Comparison of ENCODE assay signal across 11 cellular contexts in the genomic region with DNA sequence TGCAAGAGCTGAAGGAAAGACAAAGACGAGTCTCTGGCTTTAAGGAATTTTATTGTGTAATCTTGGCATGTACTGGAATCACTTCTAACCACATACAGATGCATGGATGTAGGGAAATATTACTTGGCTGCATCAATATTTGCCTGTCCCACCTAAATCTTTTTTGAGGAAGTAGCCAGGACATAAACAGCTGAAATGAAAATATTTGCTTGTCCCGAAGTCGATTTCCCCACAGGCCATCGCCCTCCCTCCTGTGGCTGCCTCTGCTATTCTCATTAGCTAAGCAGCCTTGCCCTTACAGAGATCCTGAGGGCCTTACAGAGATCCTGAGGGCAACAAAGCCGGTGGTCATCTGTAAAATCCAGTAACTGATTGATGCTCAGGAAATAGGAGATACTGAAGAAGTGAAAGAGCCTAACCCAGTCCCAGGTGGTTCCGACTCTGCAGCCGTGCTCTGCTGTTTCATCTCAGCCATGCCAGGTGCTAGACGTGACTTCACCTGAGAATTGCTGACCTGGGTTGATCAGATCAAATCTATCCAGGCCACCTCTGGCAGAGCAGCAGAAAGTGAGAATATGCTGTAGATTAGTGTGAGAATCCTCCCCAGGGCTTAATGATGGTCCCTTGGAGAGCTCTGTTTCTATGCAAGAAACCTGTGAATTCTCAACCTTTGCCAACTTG. TPM values are rescaled to one million over a fixed set of nuclear protein-coding genes. Genes with fewer than 3 reads are reported as not detected.
DNase-seq lines count a peak whose midpoint lies in the region; ATAC-seq, FAIRE-seq and TF ChIP-seq lines count a peak whose summit lies in the region.
"Had no signal": no experiment of that assay in that cellular context is flagged by ENCODE, and none has a peak within 500 bp of the region (broad histone marks: within the 10 kb centered on the region; RNA-seq: fewer than 3 reads in every experiment).

No MANE protein-coding gene starts in this region.

- H3K4me3 Mint-ChIP-seq in activated naive CD4-positive, alpha-beta T cell treated with anti-CD3 and anti-CD28 coated beads for 36 hours = peak overlapping the region; percentile 68

- H3K4me1 ChIP-seq in adrenal gland (replicated peaks in 1 of 2) = peaks cover 0 to 16% of the 10 kb centered on the region in 2 donors
- no peaks in the 10 kb centered on the region for H3K4me1 ChIP-seq in BE2C

- H3K4me3 ChIP-seq in adrenal gland = no peak overlapping the region
- H3K4me3 ChIP-seq in BE2C (ENCODE audit: low read depth, low read length) = no peak overlapping the region

- peak; percentile 45 for DNase-seq in activated naive CD4-positive, alpha-beta T cell treated with anti-CD3 and anti-CD28 coated beads for 36 hours
- no peak for DNase-seq in activated naive CD4-positive, alpha-beta T cell (lab: John Stamatoyannopoulos, UW)
- DNase-seq in adrenal gland (peak in 2 of 7 donors; percentile 38 to 52), left lobe of liver (ENCODE audit: low spot score) (peak; percentile 45), urothelium cell line (ENCODE audit: low spot score) (peak; percentile 3), BE2C (no peak)
- DNase-seq in stimulated activated CD4-positive, alpha-beta T cell treated with anti-CD3 and anti-CD28 coated beads, Interleukin-2, amount 100 ng/mL, for 24 hours = no peak
- DNase-seq: COR-L47 had no signal

- peaks cover 3% of the 10 kb centered on the region for H3K9me3 Mint-ChIP-seq in activated naive CD4-positive, alpha-beta T cell treated with anti-CD3 and anti-CD28 coated beads for 36 hours

- CTCF ChIA-PET in activated naive CD4-positive, alpha-beta T cell treated with anti-CD3 and anti-CD28 coated beads for 36 hours (lab: Charles Lee) = interaction anchor here (1.0 to 3.8 kb wide), 6 partner anchors 10 to 159 kb away, joined by 3 to 24 read pairs (median 5); no protein-coding TSS in a partner anchor

- H3K9me3 ChIP-seq in adrenal gland (replicated peaks in 1 of 3) (peaks cover 0 to 7% (median 0%) of the 10 kb centered on the region in 3 donors), BE2C (no peaks in the 10 kb centered on the region)

- WGBS in adrenal gland, 4 donors = 57 to 68% (median 63%) methylated on average over 8 of the region's 8 CpGs

- intact Hi-C loops in activated naive CD4-positive, alpha-beta T cell treated with anti-CD3 and anti-CD28 coated beads for 36 hours (cut with micrococcal nuclease) = loop anchor here (1.0 kb wide), 3 partner anchors 13 to 34 kb away; no protein-coding TSS in a partner anchor
- intact Hi-C loops in adrenal gland (cut with DNase I) = no loop called here

- H3K27me3 ChIP-seq in adrenal gland (no peaks in the 10 kb centered on the region), BE2C (no peaks in the 10 kb centered on the region)

- TF ChIP-seq CTCF in adrenal gland (IDR thresholded peaks at IDR 0.05) = no peak
- TF ChIP-seq CTCF in BE2C (IDR thresholded peaks at IDR 0.05; ENCODE audit: low read depth, low read length) = no peak

- peak; percentile 84 for ATAC-seq in left lobe of liver
- no peak for ATAC-seq in HG03025 (IDR thresholded peaks at IDR 0.05; ENCODE audit: low FRiP score, unreplicated experiment)

- peak overlapping the region in 3 of 5 donors; percentile 8 to 67 (median 31) for H3K27ac ChIP-seq in adrenal gland

- no peak for FAIRE-seq in urothelium cell line (lab: Jason Lieb, UNC)
- FAIRE-seq: H1, TTC549 had no signal

- H3K27ac Mint-ChIP-seq in activated naive CD4-positive, alpha-beta T cell treated with anti-CD3 and anti-CD28 coated beads for 36 hours = peak overlapping the region; percentile 77

- H3K27me3 Mint-ChIP-seq in activated naive CD4-positive, alpha-beta T cell treated with anti-CD3 and anti-CD28 coated beads for 36 hours (ENCODE audit: low read depth) = no peaks in the 10 kb centered on the region

- H3K36me3 Mint-ChIP-seq in activated naive CD4-positive, alpha-beta T cell treated with anti-CD3 and anti-CD28 coated beads for 36 hours (ENCODE audit: low read depth) = peaks cover 3% of the 10 kb centered on the region

- TF ChIP-seq POLR2A in adrenal gland (IDR thresholded peaks at IDR 0.05) = no peak

- peaks cover 73% of the 10 kb centered on the region for H3K4me1 Mint-ChIP-seq in activated naive CD4-positive, alpha-beta T cell treated with anti-CD3 and anti-CD28 coated beads for 36 hours (ENCODE audit: low read depth)

- peaks cover 0 to 11% of the 10 kb centered on the region in 2 donors for H3K36me3 ChIP-seq in adrenal gland (replicated peaks in 1 of 2)
- no peaks in the 10 kb centered on the region for H3K36me3 ChIP-seq in BE2C

RNA-seq across cellular contexts. Expression of gene MAN1C1, which starts 25.5 kb away (rescaled TPM):
- total RNA-seq in activated naive CD4-positive, alpha-beta T cell treated with anti-CD3 and anti-CD28 coated beads for 36 hours = 1 to 10 TPM; 4.9 to 6.3 TPM
- total RNA-seq in adrenal gland = 10 to 100 TPM; 23.7 to 58.7 (median 31.2) TPM
- 10 to 100 TPM in 2 of 3 donors, 1 to 10 TPM in 1; 8.3 to 14.1 (median 13.7) TPM for polyA plus RNA-seq in adrenal gland
- 39.4 TPM for total RNA-seq in left lobe of liver
- 0.88 TPM for polyA plus RNA-seq in BE2C (2012; ENCODE audit: insufficient read depth, insufficient read length, low read depth)

Comparison
In these comparisons a context has a peak if more than half of its experiments do, and no peak if none do; other contexts are left out.
1. DNase-seq: peak in activated naive CD4-positive, alpha-beta T cell treated with anti-CD3 and anti-CD28 coated beads for 36 hours (single experiment), left lobe of liver (single experiment) and urothelium cell line (single experiment); none in activated naive CD4-positive, alpha-beta T cell (0 of 4), stimulated activated CD4-positive, alpha-beta T cell treated with anti-CD3 and anti-CD28 coated beads, Interleukin-2, amount 100 ng/mL, for 24 hours (0 of 2) and BE2C (single experiment).